Comparison of ENCODE assay signal across 8 cellular contexts in genomic region chr3:171459942-171460225, GRCh38. TPM values are rescaled to one million over a fixed set of nuclear protein-coding genes. Genes with fewer than 3 reads are reported as not detected.
DNase-seq lines count a peak whose midpoint lies in the region; ATAC-seq, FAIRE-seq and TF ChIP-seq lines count a peak whose summit lies in the region.

No MANE protein-coding gene starts in this region.

- no peak for TF ChIP-seq RAD21 in HepG2 (CRISPR knock-in tag; IDR thresholded peaks at IDR 0.05)

- H4K20me1 ChIP-seq in HepG2 (ENCODE audit: insufficient read depth, low read length): no peaks in the 10 kb centered on the region

- intact Hi-C loops in HepG2 (cut with micrococcal nuclease; ENCODE audit: unreplicated experiment) (no loop called here), tibial artery (cut with DNase I; ENCODE audit: low total_unique reads) (loop anchor here (5.0 to 10.0 kb wide), 2 partner anchors 115 to 273 kb away; no protein-coding TSS in a partner anchor)

- peak overlapping the region; percentile 94 to 97 (median 95) for H3K4me3 Mint-ChIP-seq in CD4-positive, CD25-positive, alpha-beta regulatory T cell

- H3K27ac Mint-ChIP-seq in CD4-positive, CD25-positive, alpha-beta regulatory T cell: peak overlapping the region; percentile 92 to 93 (median 92)

- TF ChIP-seq EP300 in HepG2 (IDR thresholded peaks at IDR 0.05; ENCODE audit: low read depth in 2 of 2, low read length in 2 of 2): no peak
- TF ChIP-seq EP300 in HepG2 (CRISPR knock-in tag; IDR thresholded peaks at IDR 0.05; ENCODE audit: borderline replicate concordance): no peak

- no peaks in the 10 kb centered on the region for H3K9me3 ChIP-seq in CD4-positive, CD25-positive, alpha-beta regulatory T cell (ENCODE audit: control insufficient read depth in 2 of 2, low read length in 2 of 2)
- no peaks in the 10 kb centered on the region for H3K9me3 ChIP-seq in HepG2 (ENCODE audit: low read length)
- no peaks in the 10 kb centered on the region for H3K9me3 ChIP-seq in tibial artery

- TF ChIP-seq CTCF in astrocyte of the spinal cord (IDR thresholded peaks at IDR 0.05; ENCODE audit: low read depth, low read length) (no peak), HepG2 (CRISPR knock-in tag; IDR thresholded peaks at IDR 0.05) (no peak), tibial artery (IDR thresholded peaks at IDR 0.05) (no peak)

- WGBS in HepG2 (ENCODE audit: low lambda C conversion rate): 3% methylated on average over 16 of the region's 20 CpGs

- POLR2A ChIA-PET in HepG2 (lab: Yijun Ruan, JAX): no interaction called here

- peak overlapping the region; percentile 84 for H3K27ac ChIP-seq in CD4-positive, CD25-positive, alpha-beta regulatory T cell (ENCODE audit: insufficient read depth, low read length, poor library complexity, severe bottlenecking)
- H3K27ac ChIP-seq in HepG2 (ENCODE audit: extremely low read length, insufficient read depth, low read length): no peak overlapping the region
- H3K27ac ChIP-seq in tibial artery: peak overlapping the region; percentile 77 to 81

- H3K9me3 Mint-ChIP-seq in CD4-positive, CD25-positive, alpha-beta regulatory T cell: peaks cover 0 to 2% (median 0%) of the 10 kb centered on the region in 7 donors

- H3K27me3 Mint-ChIP-seq in CD4-positive, CD25-positive, alpha-beta regulatory T cell: no peaks in the 10 kb centered on the region

- FAIRE-seq in HepG2 (lab: Jason Lieb, UNC): no peak

- no TSS peak for BruUV-seq in HepG2 (replicated peaks; lab: Mats Ljungman, UMichigan)

- H3K4me1 ChIP-seq in CD4-positive, CD25-positive, alpha-beta regulatory T cell (ENCODE audit: control insufficient read depth, insufficient read depth, low read length, poor library complexity, severe bottlenecking): peaks cover 54% of the 10 kb centered on the region
- H3K4me1 ChIP-seq in HepG2 (ENCODE audit: insufficient read depth, low read length) (peaks cover 41% of the 10 kb centered on the region), tibial artery (peaks cover 0 to 25% (median 8%) of the 10 kb centered on the region in 4 donors)

- CTCF ChIA-PET in HepG2 (lab: Yijun Ruan, JAX; ENCODE audit: low intra/inter-chr PET ratio, low total read pairs): no interaction called here

- peak in 1 of 3 donors; percentile 2 for DNase-seq in CD4-positive, CD25-positive, alpha-beta regulatory T cell
- no peak for DNase-seq in astrocyte of the spinal cord (ENCODE audit: low read depth, low spot score)
- DNase-seq in HepG2 (ENCODE audit: low spot score): no peak
- no peak for DNase-seq in tibial artery
- no peak for DNase-seq in GDM1 (lab: John Stamatoyannopoulos, UW)
- no peak for DNase-seq in NCI-H1436 treated with DMSO at 0.1 percent for 48 hours (lab: John Stamatoyannopoulos, UW)
- DNase-seq in mesenteric fat pad (ENCODE audit: low spot score): no peak

- ATAC-seq in CD4-positive, CD25-positive, alpha-beta regulatory T cell (ENCODE audit: low read depth in 2 of 2): no peak
- ATAC-seq in HG03439 (IDR thresholded peaks at IDR 0.05; ENCODE audit: unreplicated experiment) (peak; percentile 0), HepG2 (peak; percentile 50)

- in situ Hi-C loops in astrocyte of the spinal cord (cut with HindIII; ENCODE audit: low sequenced_read_pairs) (no loop called here), HepG2 (cut with HindIII; ENCODE audit: extremely low pct_ligation_motif_present, low pct_unique_long_range_greater_than_20kb) (no loop called here)

- no peak for TF ChIP-seq POLR2A in HepG2 (IDR thresholded peaks at IDR 0.05; ENCODE audit: insufficient read depth in 1 of 2, low read depth in 2 of 2, low read length in 2 of 2)

- H3K36me3 Mint-ChIP-seq in CD4-positive, CD25-positive, alpha-beta regulatory T cell: no peaks in the 10 kb centered on the region

- H3K36me3 ChIP-seq in CD4-positive, CD25-positive, alpha-beta regulatory T cell (ENCODE audit: control insufficient read depth, insufficient read depth, low read length): no peaks in the 10 kb centered on the region
- H3K36me3 ChIP-seq in HepG2 (replicated peaks in 1 of 2; ENCODE audit: control insufficient read depth in 1 of 2, insufficient read depth in 2 of 2, low read length in 2 of 2) (no peaks in the 10 kb centered on the region), tibial artery (no peaks in the 10 kb centered on the region)

- H3K4me1 Mint-ChIP-seq in CD4-positive, CD25-positive, alpha-beta regulatory T cell: peaks cover 9 to 35% (median 17%) of the 10 kb centered on the region in 4 donors

- H3K4me3 ChIP-seq in CD4-positive, CD25-positive, alpha-beta regulatory T cell (ENCODE audit: low read depth, low read length): peak overlapping the region; percentile 99
- H3K4me3 ChIP-seq in astrocyte of the spinal cord (ENCODE audit: low read depth, low read length): peak overlapping the region; percentile 74
- H3K4me3 ChIP-seq in HepG2 (replicated peaks in 1 of 3; ENCODE audit: insufficient read depth in 1 of 3, low read depth in 2 of 3, low read length in 3 of 3): peak overlapping the region; percentile 54 to 70 (median 60); a peak in 5 of 6 replicates
- H3K4me3 ChIP-seq in tibial artery: peak overlapping the region; percentile 83 to 92

- peak overlapping the region; percentile 90 for H3K4me2 ChIP-seq in HepG2 (ENCODE audit: low read depth, low read length)

- H3K9ac ChIP-seq in HepG2 (ENCODE audit: insufficient read depth, low read depth, low read length): no peak overlapping the region

- no peaks in the 10 kb centered on the region for H3K79me2 ChIP-seq in HepG2 (ENCODE audit: insufficient read depth, low read length)

- no peak overlapping the region for H2AFZ ChIP-seq in HepG2 (ENCODE audit: low read length)

- no peaks in the 10 kb centered on the region for H3K27me3 ChIP-seq in CD4-positive, CD25-positive, alpha-beta regulatory T cell (ENCODE audit: control insufficient read depth, insufficient read depth, low read length)
- H3K27me3 ChIP-seq in HepG2 (ENCODE audit: control insufficient read depth in 1 of 2, insufficient read depth in 2 of 2, low read length in 2 of 2) (peaks cover 8 to 54% of the 10 kb centered on the region in 2 experiments), tibial artery (no peaks in the 10 kb centered on the region)

TF ChIP-seq in HepG2, 621 proteins besides CTCF, POLR2A, EP300 and RAD21 (continues in another document):
- TF ChIP-seq PATZ1 (CRISPR knock-in tag; IDR thresholded peaks at IDR 0.05): no peak

RNA-seq across cellular contexts. Expression of gene TNIK, which starts 0.3 kb away (rescaled TPM):
- total RNA-seq in CD4-positive, CD25-positive, alpha-beta regulatory T cell: 162 TPM
- 10 to 100 TPM; 14.7 to 26.7 (median 22.0) TPM for polyA plus RNA-seq in CD4-positive, CD25-positive, alpha-beta regulatory T cell
- total RNA-seq in HepG2 (2016; rRNA removed; fragmentation: Illumina TruSeq; extraction: Trizol) (0.22 and 0.42 TPM in 2 replicates), mesenteric fat pad (3.7 TPM)
- 0.26 TPM in 1 of 2 replicates, not detected in the other for total RNA-seq in HepG2 (2016; cell fraction: cytosol; rRNA removed; fragmentation: Illumina TruSeq; extraction: Trizol; ENCODE audit: low read depth)
- 0.06 and 0.11 TPM in 2 replicates for total RNA-seq in HepG2 (2016; cell fraction: insoluble cytoplasmic fraction; rRNA removed; fragmentation: Illumina TruSeq; extraction: Trizol)
- total RNA-seq in HepG2 (2016; cell fraction: membrane; rRNA removed; fragmentation: Illumina TruSeq; extraction: Trizol): 0.03 and 0.09 TPM in 2 replicates
- 0.43 and 0.53 TPM in 2 replicates for total RNA-seq in HepG2 (2016; cell fraction: nucleus; rRNA removed; fragmentation: Illumina TruSeq; extraction: Trizol)
- 0.04 and 0.15 TPM in 2 replicates for polyA plus RNA-seq in HepG2 (2011; rRNA removed)
- polyA plus RNA-seq in HepG2 (2011; cell fraction: cytosol; rRNA removed): 0.04 TPM in 2 replicates
- polyA plus RNA-seq in HepG2 (2011; cell fraction: nucleus; rRNA removed): 0.10 and 0.16 TPM in 2 replicates
- 0.09 and 0.16 TPM in 2 replicates for polyA plus RNA-seq in HepG2 (2012)
- polyA plus RNA-seq in HepG2 (2016; cell fraction: cytosol; fragmentation: Illumina TruSeq; extraction: Trizol; ENCODE audit: low read depth): not detected in 2 replicates
- 0.08 and 0.27 TPM in 2 replicates for polyA plus RNA-seq in HepG2 (2016; cell fraction: insoluble cytoplasmic fraction; fragmentation: Illumina TruSeq; extraction: Trizol; ENCODE audit: low read depth)
- not detected in 2 replicates for polyA plus RNA-seq in HepG2 (2016; cell fraction: membrane; fragmentation: Illumina TruSeq; extraction: Trizol; ENCODE audit: low read depth)
- 0.19 and 0.68 TPM in 2 replicates for polyA plus RNA-seq in HepG2 (2016; cell fraction: nucleus; fragmentation: Illumina TruSeq; extraction: Trizol; ENCODE audit: insufficient read depth, low read depth)
- 1.9 TPM in 1 of 2 replicates, not detected in the other for polyA minus RNA-seq in HepG2 (2011; rRNA and poly(A)+ RNA removed; ENCODE audit: low replicate concordance)
- 0.10 TPM in 1 of 2 replicates, not detected in the other for polyA minus RNA-seq in HepG2 (2011; cell fraction: cytosol; rRNA and poly(A)+ RNA removed)
- polyA minus RNA-seq in HepG2 (2011; cell fraction: nucleus; rRNA and poly(A)+ RNA removed): 0.25 and 0.90 TPM in 2 replicates

Comparison
In these comparisons a context has a peak if more than half of its experiments do, and no peak if none do; other contexts are left out.
1. ATAC-seq: peak in HG03439 (single experiment) and HepG2 (single experiment); none in CD4-positive, CD25-positive, alpha-beta regulatory T cell (0 of 2).
2. RNA of gene TNIK, which starts 0.3 kb away (total RNA-seq): 162 TPM in CD4-positive, CD25-positive, alpha-beta regulatory T cell (single experiment); 3.7 TPM in mesenteric fat pad (single experiment) and 0.03 to 0.53 TPM in HepG2; every median in the first group is over 10 times any median in the second.
3. Peak in every context shown above with its lines, with median percentiles within 50 percentile points of each other: H3K4me3 ChIP-seq.